In the genomic region with DNA sequence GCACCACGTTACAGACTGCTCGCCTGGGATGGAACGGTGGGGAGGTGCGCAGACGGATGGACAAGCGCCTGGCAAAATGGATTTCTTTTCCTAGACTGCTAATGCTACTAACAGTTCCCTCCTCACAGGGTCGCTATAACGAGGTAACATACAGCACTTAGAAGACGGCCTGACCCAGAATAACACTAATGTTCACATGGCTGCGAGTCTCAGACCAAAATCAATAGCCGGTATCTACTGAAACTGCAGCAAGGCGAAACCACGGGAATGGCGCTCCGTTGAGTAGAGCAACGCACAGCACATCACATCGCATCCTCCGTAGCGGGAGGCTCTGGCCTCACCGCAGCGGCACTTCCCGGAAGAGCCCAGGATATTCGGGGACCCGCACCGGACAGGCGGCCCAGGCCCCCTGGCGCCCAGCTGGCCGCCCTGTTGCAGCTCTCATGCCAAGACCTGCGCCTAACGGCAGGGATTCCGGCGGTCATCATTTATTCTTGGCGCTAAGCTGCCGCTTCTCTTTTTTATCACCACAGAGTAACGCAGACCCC, we compare ENCODE assay signal across 8 cellular contexts. TPM values are rescaled to one million over a fixed set of nuclear protein-coding genes. Genes with fewer than 3 reads are reported as not detected.
DNase-seq lines count a peak whose midpoint lies in the region; ATAC-seq and TF ChIP-seq lines count a peak whose summit lies in the region.

No MANE protein-coding gene starts in this region.

- no peak overlapping the region for H2AFZ ChIP-seq in H9 (ENCODE audit: low read length)
- H2AFZ ChIP-seq in Loucy (ENCODE audit: low read length), result peak overlapping the region; percentile 86

- peaks cover 7% of the 10 kb centered on the region for H3K27me3 Mint-ChIP-seq in H9 (ENCODE audit: low read depth)
- no peaks in the 10 kb centered on the region for H3K27me3 Mint-ChIP-seq in effector memory CD8-positive, alpha-beta T cell

- H3K9me3 Mint-ChIP-seq in H9, result peaks cover 2 to 16% of the 10 kb centered on the region in 2 experiments; a peak in 4 of 5 replicates
- H3K9me3 Mint-ChIP-seq in effector memory CD8-positive, alpha-beta T cell, result no peaks in the 10 kb centered on the region

- H3K79me2 ChIP-seq in H9 (ENCODE audit: insufficient read depth, low read length) (no peaks in the 10 kb centered on the region), Loucy (ENCODE audit: insufficient read depth, low read length) (peaks cover 20% of the 10 kb centered on the region)

- no peak overlapping the region; a peak in 1 of 7 replicates for H3K27ac Mint-ChIP-seq in H9
- H3K27ac Mint-ChIP-seq in effector memory CD8-positive, alpha-beta T cell, result peak overlapping the region; percentile 91 to 93

- H4K5ac ChIP-seq in H9 (ENCODE audit: insufficient read length, low read depth, low read length), result no peak overlapping the region

- no peak overlapping the region for H3K27ac ChIP-seq in H9 (ENCODE audit: insufficient read length, low read depth, low read length)
- peak overlapping the region; percentile 62 to 81 for H3K27ac ChIP-seq in thoracic aorta

- H2BK15ac ChIP-seq in H9 (ENCODE audit: low read depth, low read length), result no peak overlapping the region

- H3K18ac ChIP-seq in H9 (ENCODE audit: insufficient read length, low read depth, low read length), result no peak overlapping the region

- no peaks in the 10 kb centered on the region for H3K4me1 Mint-ChIP-seq in H9
- peaks cover 34 to 39% of the 10 kb centered on the region in 2 donors for H3K4me1 Mint-ChIP-seq in effector memory CD8-positive, alpha-beta T cell (ENCODE audit: low read depth in 2 of 2)

- ATAC-seq in effector memory CD8-positive, alpha-beta T cell (replicated peaks), result peak; percentile 26
- ATAC-seq in thoracic aorta (ENCODE audit: insufficient number of reproducible peaks, low FRiP score, low read depth), result peak; percentile 22

- WGBS in H9 (ENCODE audit: extremely low coverage, insufficient read length, low lambda C conversion rate), result no CpG with 5 or more reads among the region's 35 CpGs

- H3K9me2 ChIP-seq in Loucy (replicated peaks; ENCODE audit: low read depth, low read length), result no peaks in the 10 kb centered on the region

- peaks cover 4% of the 10 kb centered on the region for H3K9me3 ChIP-seq in H9 (ENCODE audit: control insufficient read depth, low read depth, low read length)
- no peaks in the 10 kb centered on the region for H3K9me3 ChIP-seq in Loucy (ENCODE audit: insufficient read depth, low read depth, low read length)
- H3K9me3 ChIP-seq in thoracic aorta, result no peaks in the 10 kb centered on the region

- H2AK5ac ChIP-seq in H9 (ENCODE audit: insufficient read length, low read length), result no peak overlapping the region

- H2BK5ac ChIP-seq in H9 (ENCODE audit: insufficient read length, low read length), result no peak overlapping the region

- H3K4me2 ChIP-seq in H9 (ENCODE audit: insufficient read depth, insufficient read length, low read length) (peak overlapping the region; percentile 62), Loucy (ENCODE audit: low read depth, low read length, poor library complexity, severe bottlenecking) (peak overlapping the region; percentile 91)

- no peak overlapping the region for H3K14ac ChIP-seq in H9 (ENCODE audit: insufficient read depth, low read length)

- no peak overlapping the region for H2BK20ac ChIP-seq in H9 (ENCODE audit: low read depth, low read length, poor library complexity, severe bottlenecking)

- H3K23me2 ChIP-seq in H9 (ENCODE audit: insufficient read length, low read depth, low read length, poor library complexity, severe bottlenecking), result peaks cover 9% of the 10 kb centered on the region

- H2BK12ac ChIP-seq in H9 (ENCODE audit: insufficient read length, low read depth, low read length), result no peak overlapping the region

- H3F3A ChIP-seq in Loucy (ENCODE audit: low read depth), result peaks cover 9% of the 10 kb centered on the region

- DNase-seq in NCI-H526 treated with DMSO at 0.1 percent for 48 hours (lab: John Stamatoyannopoulos, UW) (peak; percentile 21), NCI-H526 (lab: John Stamatoyannopoulos, UW) (no peak), H9 (no peak), midbrain (lab: John Stamatoyannopoulos, UW) (peak; percentile 57), thoracic aorta (ENCODE audit: low spot score) (no peak)
- DNase-seq in activated CD4-positive, alpha-beta T cell treated with anti-CD3 and anti-CD28 coated beads for 48 hours, result peak; percentile 42
- peak; percentile 11 to 33 (median 17) for DNase-seq in effector memory CD8-positive, alpha-beta T cell

- H3K56ac ChIP-seq in H9 (ENCODE audit: insufficient read length, low read depth, low read length), result no peak overlapping the region

- H3K79me1 ChIP-seq in H9 (ENCODE audit: insufficient read depth, low read depth, low read length, poor library complexity, severe bottlenecking), result no peaks in the 10 kb centered on the region

- H2BK120ac ChIP-seq in H9 (ENCODE audit: low read depth, low read length, poor library complexity, severe bottlenecking), result no peak overlapping the region

- no peak overlapping the region for H4K91ac ChIP-seq in H9 (ENCODE audit: insufficient read length, low read depth, low read length)

- H3K23ac ChIP-seq in H9 (ENCODE audit: insufficient read length, low read depth, low read length), result no peak overlapping the region

- H3K36me3 ChIP-seq in Loucy (ENCODE audit: insufficient read depth, low read length) (peaks cover 7% of the 10 kb centered on the region; the same call in 1 of the 2 replicates), thoracic aorta (peaks cover 16% of the 10 kb centered on the region)

- H3K4ac ChIP-seq in H9 (ENCODE audit: low read depth, low read length), result no peak overlapping the region

- H4K20me1 ChIP-seq in H9 (ENCODE audit: control insufficient read depth, insufficient read depth, insufficient read length) (no peaks in the 10 kb centered on the region), Loucy (ENCODE audit: insufficient read depth, low read length, poor library complexity, severe bottlenecking) (no peaks in the 10 kb centered on the region)

- peak overlapping the region; percentile 35 to 48 for H3K4me3 Mint-ChIP-seq in H9
- H3K4me3 Mint-ChIP-seq in effector memory CD8-positive, alpha-beta T cell, result peak overlapping the region; percentile 93 to 95

- no peak overlapping the region for H4K8ac ChIP-seq in H9 (replicated peaks; ENCODE audit: insufficient read length, low read depth, low read length)

- H3K4me1 ChIP-seq in H9 (ENCODE audit: insufficient read depth, low read length), result no peaks in the 10 kb centered on the region
- H3K4me1 ChIP-seq in Loucy (ENCODE audit: insufficient read depth, low read length, poor library complexity, severe bottlenecking), result peaks cover 40% of the 10 kb centered on the region
- H3K4me1 ChIP-seq in thoracic aorta (ENCODE audit: control insufficient read depth in 1 of 2, low read depth in 2 of 2), result peaks cover 5 to 6% of the 10 kb centered on the region in 2 donors

- peaks cover 27 to 45% (median 36%) of the 10 kb centered on the region in 3 experiments for H3K36me3 Mint-ChIP-seq in H9 (ENCODE audit: insufficient read depth in 1 of 3, low read depth in 3 of 3)
- H3K36me3 Mint-ChIP-seq in effector memory CD8-positive, alpha-beta T cell (ENCODE audit: insufficient read depth), result peaks cover 17% of the 10 kb centered on the region

- H3T11ph ChIP-seq in H9 (ENCODE audit: low read length), result no peak overlapping the region

- no peak for TF ChIP-seq CTCF in H9 (conservative IDR thresholded peaks at IDR 0.05)
- TF ChIP-seq CTCF in Loucy (conservative IDR thresholded peaks at IDR 0.05; ENCODE audit: low read length), result peak; percentile 44; the same call in 1 of the 2 replicates
- TF ChIP-seq CTCF in thoracic aorta (IDR thresholded peaks at IDR 0.05), result no peak

- H3K9ac ChIP-seq in H9 (ENCODE audit: extremely low read depth, insufficient read length, low read length) (no peak overlapping the region), Loucy (ENCODE audit: low read depth, low read length, poor library complexity, severe bottlenecking) (peak overlapping the region; percentile 75)

- H3K4me3 ChIP-seq in Loucy (ENCODE audit: low read length, poor library complexity, severe bottlenecking) (peak overlapping the region; percentile 83), thoracic aorta (peak overlapping the region; percentile 89)

- H3K27me3 ChIP-seq in H9 (ENCODE audit: insufficient read depth, low read length), result no peaks in the 10 kb centered on the region
- H3K27me3 ChIP-seq in Loucy (ENCODE audit: insufficient read depth, low read length, poor library complexity, severe bottlenecking), result no peaks in the 10 kb centered on the region
- H3K27me3 ChIP-seq in thoracic aorta (replicated peaks; ENCODE audit: insufficient read depth), result no peaks in the 10 kb centered on the region

RNA-seq across cellular contexts. Expression of a gene that starts 46.6 kb away (rescaled TPM):
- 54.5 and 58.0 TPM in 2 replicates for total RNA-seq in H9 (2021)
- total RNA-seq in thoracic aorta, result 100 to 1,000 TPM in 1 of 2 donors, 10 to 100 TPM in 1; 73.5 to 102 TPM

Comparison
In these comparisons a context has a peak if more than half of its experiments do, and no peak if none do; other contexts are left out.
1. DNase-seq: peak in NCI-H526 treated with DMSO at 0.1 percent for 48 hours (single experiment), activated CD4-positive, alpha-beta T cell treated with anti-CD3 and anti-CD28 coated beads for 48 hours (single experiment), effector memory CD8-positive, alpha-beta T cell (3 of 3) and midbrain (single experiment); none in NCI-H526 (0 of 2), H9 (single experiment) and thoracic aorta (single experiment).
2. H3K27ac Mint-ChIP-seq: peak in effector memory CD8-positive, alpha-beta T cell (2 of 2); none in H9 (0 of 3).